Comparison of ENCODE assay signal across 8 cellular contexts in the genomic region with DNA sequence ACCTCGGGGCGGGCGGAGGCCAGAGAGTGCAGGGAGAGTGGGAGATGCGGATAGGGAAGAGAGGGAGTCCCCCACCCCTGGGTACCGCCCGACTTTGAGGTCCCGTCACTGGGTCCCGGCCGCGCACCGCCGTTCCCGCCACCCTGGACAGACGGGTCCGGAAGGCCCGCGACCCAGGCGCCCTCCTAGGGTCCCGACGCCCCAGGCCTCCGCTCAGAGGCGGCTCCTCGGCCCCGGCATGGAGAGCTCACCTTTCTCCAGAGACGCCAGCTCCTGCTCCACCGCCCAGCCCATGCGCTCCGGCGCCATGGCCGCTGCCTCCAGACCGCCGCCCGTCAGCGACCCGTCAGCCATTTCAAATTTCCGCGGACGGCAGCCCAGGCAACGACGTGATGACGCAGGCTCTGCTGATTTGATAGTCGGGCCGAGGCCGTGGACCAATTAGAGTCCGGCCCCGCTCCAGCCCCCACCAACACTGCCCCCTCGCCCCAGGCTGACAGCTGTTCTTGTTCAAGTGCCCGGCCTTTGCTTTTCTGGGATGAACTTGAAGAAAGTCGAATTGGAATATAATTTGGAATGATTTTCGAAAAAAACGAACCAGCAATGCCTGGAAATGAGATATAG. TPM values are rescaled to one million over a fixed set of nuclear protein-coding genes. Genes with fewer than 3 reads are reported as not detected.
DNase-seq lines count a peak whose midpoint lies in the region; ATAC-seq, FAIRE-seq and TF ChIP-seq lines count a peak whose summit lies in the region.

A gene with protein sequence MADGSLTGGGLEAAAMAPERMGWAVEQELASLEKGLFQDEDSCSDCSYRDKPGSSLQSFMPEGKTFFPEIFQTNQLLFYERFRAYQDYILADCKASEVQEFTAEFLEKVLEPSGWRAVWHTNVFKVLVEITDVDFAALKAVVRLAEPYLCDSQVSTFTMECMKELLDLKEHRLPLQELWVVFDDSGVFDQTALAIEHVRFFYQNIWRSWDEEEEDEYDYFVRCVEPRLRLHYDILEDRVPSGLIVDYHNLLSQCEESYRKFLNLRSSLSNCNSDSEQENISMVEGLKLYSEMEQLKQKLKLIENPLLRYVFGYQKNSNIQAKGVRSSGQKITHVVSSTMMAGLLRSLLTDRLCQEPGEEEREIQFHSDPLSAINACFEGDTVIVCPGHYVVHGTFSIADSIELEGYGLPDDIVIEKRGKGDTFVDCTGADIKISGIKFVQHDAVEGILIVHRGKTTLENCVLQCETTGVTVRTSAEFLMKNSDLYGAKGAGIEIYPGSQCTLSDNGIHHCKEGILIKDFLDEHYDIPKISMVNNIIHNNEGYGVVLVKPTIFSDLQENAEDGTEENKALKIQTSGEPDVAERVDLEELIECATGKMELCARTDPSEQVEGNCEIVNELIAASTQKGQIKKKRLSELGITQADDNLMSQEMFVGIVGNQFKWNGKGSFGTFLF (minus strand): TSS at position 374 of the 624 bp plus-strand sequence. CDS start 20 bp downstream, at position 354.

- FAIRE-seq in RCC 7860 (lab: Jason Lieb, UNC), result peak; percentile 62

- H4K20me1 ChIP-seq in DOHH2 (ENCODE audit: control insufficient read depth, insufficient read depth, low read depth, low read length), result 0 out of 2 replicates have a peak, but pooled peaks cover 9% of the 10 kb centered on the region
- H4K20me1 ChIP-seq in neural cell (ENCODE audit: insufficient read depth), result no peaks in the 10 kb centered on the region

- H3K9me2 ChIP-seq in DOHH2 (replicated peaks; ENCODE audit: control insufficient read depth, low read length), result no peaks in the 10 kb centered on the region
- no peaks in the 10 kb centered on the region for H3K9me2 ChIP-seq in neural cell (ENCODE audit: insufficient read depth, low read length)

- peak within 1 kb of the TSS; percentile 96 for H3K4me2 ChIP-seq in DOHH2 (ENCODE audit: low read length)
- peak within 1 kb of the TSS; percentile 50 for H3K4me2 ChIP-seq in neural cell (ENCODE audit: low read length)

- TF ChIP-seq CTCF in DOHH2 (IDR thresholded peaks at IDR 0.05; ENCODE audit: low read depth, low read length, poor library complexity, severe bottlenecking) (no peak), neural cell (IDR thresholded peaks at IDR 0.05; ENCODE audit: poor library complexity, severe bottlenecking) (peak; percentile 10)

- in situ Hi-C loops in KBM-7 (cut with MboI; ENCODE audit: low pct_unique_long_range_greater_than_20kb, low sequenced_read_pairs), result no loop called here

- peaks cover 15% of the 10 kb centered on the region for H3K4me1 Mint-ChIP-seq in stimulated activated naive CD8-positive, alpha-beta T cell treated with anti-CD3 and anti-CD28 coated beads, Interleukin-15, amount 100 ng/mL, for 72 hours

- H3K9me3 ChIP-seq in DOHH2 (ENCODE audit: control insufficient read depth, insufficient read depth, low read length), result no peaks in the 10 kb centered on the region
- H3K9me3 ChIP-seq in neural cell (ENCODE audit: low read length), result no peaks in the 10 kb centered on the region

- peaks cover 60% of the 10 kb centered on the region for H3K79me2 ChIP-seq in DOHH2 (ENCODE audit: control insufficient read depth, low read length)
- H3K79me2 ChIP-seq in neural cell (replicated peaks; ENCODE audit: insufficient read depth, low read length), result peaks cover 8% of the 10 kb centered on the region

- no peaks in the 10 kb centered on the region for H3K9me3 Mint-ChIP-seq in stimulated activated naive CD8-positive, alpha-beta T cell treated with anti-CD3 and anti-CD28 coated beads, Interleukin-15, amount 100 ng/mL, for 72 hours

- no peak for TF ChIP-seq RAD21 in neural cell (conservative IDR thresholded peaks at IDR 0.05)

- DNase-seq in KBM-7 (peak; percentile 87), RCC 7860 (ENCODE audit: low spot score) (peak; percentile 68), fibroblast of the conjunctiva (ENCODE audit: low read depth) (peak; percentile 77)
- DNase-seq in activated T-helper 1 cell treated with anti-CD3 and anti-CD28 coated beads, Interleukin-2, amount 50 U/mL, for 16 hours (ENCODE audit: low read depth in 1 of 2, low spot score in 1 of 2), result peak; percentile 30 to 40
- peak; percentile 78 to 85 for DNase-seq in stimulated activated naive CD8-positive, alpha-beta T cell treated with anti-CD3 and anti-CD28 coated beads, Interleukin-15, amount 100 ng/mL, for 72 hours

- peak within 1 kb of the TSS; percentile 98 to 99 for H3K27ac Mint-ChIP-seq in stimulated activated naive CD8-positive, alpha-beta T cell treated with anti-CD3 and anti-CD28 coated beads, Interleukin-15, amount 100 ng/mL, for 72 hours

- H3K36me3 ChIP-seq in DOHH2 (ENCODE audit: control insufficient read depth, low read length), result peaks cover 48% of the 10 kb centered on the region
- H3K36me3 ChIP-seq in neural cell (ENCODE audit: insufficient read depth, low read length), result no peaks in the 10 kb centered on the region

- H3K27me3 ChIP-seq in DOHH2 (ENCODE audit: control insufficient read depth, low read length), result no peaks in the 10 kb centered on the region
- no peaks in the 10 kb centered on the region for H3K27me3 ChIP-seq in neural cell (ENCODE audit: insufficient read depth, low read depth, low read length)

- no peaks in the 10 kb centered on the region for H3K27me3 Mint-ChIP-seq in stimulated activated naive CD8-positive, alpha-beta T cell treated with anti-CD3 and anti-CD28 coated beads, Interleukin-15, amount 100 ng/mL, for 72 hours

- no peak for TF ChIP-seq EP300 in neural cell (conservative IDR thresholded peaks at IDR 0.05; ENCODE audit: poor library complexity, severe bottlenecking)

- peak within 1 kb of the TSS; percentile 99 for H3K4me3 ChIP-seq in DOHH2 (ENCODE audit: low read length)
- H3K4me3 ChIP-seq in neural cell (ENCODE audit: low read length), result peak within 1 kb of the TSS; percentile 79

- H3F3A ChIP-seq in DOHH2 (ENCODE audit: control insufficient read depth, insufficient read depth) (peaks cover 22% of the 10 kb centered on the region), neural cell (ENCODE audit: insufficient read depth, low read length, poor library complexity, severe bottlenecking) (no peaks in the 10 kb centered on the region)

- H3K4me1 ChIP-seq in DOHH2 (ENCODE audit: control insufficient read depth, low read length), result peaks cover 50% of the 10 kb centered on the region

- peak; percentile 91 for ATAC-seq in GM21723 (IDR thresholded peaks at IDR 0.05; ENCODE audit: unreplicated experiment)
- ATAC-seq in stimulated activated naive CD8-positive, alpha-beta T cell treated with anti-CD3 and anti-CD28 coated beads, Interleukin-15, amount 100 ng/mL, for 72 hours, result peak; percentile 95

- peak within 1 kb of the TSS; percentile 95 for H3K27ac ChIP-seq in DOHH2 (ENCODE audit: low read depth, low read length)
- H3K27ac ChIP-seq in neural cell (ENCODE audit: low read length), result no peak within 1 kb of the TSS

- H3K4me3 Mint-ChIP-seq in stimulated activated naive CD8-positive, alpha-beta T cell treated with anti-CD3 and anti-CD28 coated beads, Interleukin-15, amount 100 ng/mL, for 72 hours, result peak within 1 kb of the TSS; percentile 93 to 98

- no peak within 1 kb of the TSS for H3K9ac ChIP-seq in neural cell (ENCODE audit: low read length)

- H2AFZ ChIP-seq in neural cell (ENCODE audit: low read depth, low read length), result peak within 1 kb of the TSS; percentile 41

TF ChIP-seq in neural cell, 6 proteins besides CTCF, POLR2A, EP300 and RAD21:
- TF ChIP-seq POLR2AphosphoS5 (IDR thresholded peaks at IDR 0.05) (peak; percentile 50), TAF1 (IDR thresholded peaks at IDR 0.05; ENCODE audit: low read depth) (no peak), MXI1 (conservative IDR thresholded peaks at IDR 0.05; ENCODE audit: poor library complexity, severe bottlenecking) (peak; percentile 98), EZH2 (IDR thresholded peaks at IDR 0.05; ENCODE audit: borderline replicate concordance, insufficient read depth, low read length, poor library complexity, severe bottlenecking) (no peak), REST (IDR thresholded peaks at IDR 0.05; ENCODE audit: borderline replicate concordance) (no peak)

RNA-seq across cellular contexts. Expression of the gene that starts here (rescaled TPM):
- polyA plus RNA-seq in neural cell, result 0.54 and 1.1 TPM in 2 replicates
- 0.73 and 2.2 TPM in 2 replicates for polyA minus RNA-seq in neural cell

Comparison
In these comparisons a context has a peak if more than half of its experiments do, and no peak if none do; other contexts are left out.
1. DNase-seq: peak in every context shown above with its lines; median percentile 87 in KBM-7; 82 in stimulated activated naive CD8-positive, alpha-beta T cell treated with anti-CD3 and anti-CD28 coated beads, Interleukin-15, amount 100 ng/mL, for 72 hours; 77 in fibroblast of the conjunctiva; 68 in RCC 7860; 35 in activated T-helper 1 cell treated with anti-CD3 and anti-CD28 coated beads, Interleukin-2, amount 50 U/mL, for 16 hours.